9 cellular contexts compared by ENCODE assay signal in the genomic region with DNA sequence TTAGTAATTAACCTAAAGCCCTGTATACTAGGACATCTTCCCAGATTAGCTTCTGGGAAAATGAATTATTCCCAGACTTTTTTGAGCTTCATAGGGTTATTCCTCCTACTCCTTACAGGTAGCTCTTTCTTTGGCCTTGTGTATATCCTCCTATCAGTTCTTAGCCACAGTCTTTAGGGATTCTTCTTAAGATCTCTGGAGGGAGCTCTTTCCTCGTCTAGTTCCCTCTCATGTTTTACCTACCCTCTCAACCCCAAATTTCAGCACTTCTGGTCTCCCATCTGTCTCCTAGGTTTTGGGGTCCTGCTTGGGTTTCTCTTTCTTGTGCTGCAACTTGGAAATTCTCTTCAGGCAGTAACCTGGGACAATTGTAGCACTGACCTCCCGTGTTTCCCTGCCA. TPM values are rescaled to one million over a fixed set of nuclear protein-coding genes. Genes with fewer than 3 reads are reported as not detected.
DNase-seq lines count a peak whose midpoint lies in the region; ATAC-seq and TF ChIP-seq lines count a peak whose summit lies in the region.
"Had no signal": no experiment of that assay in that cellular context is flagged by ENCODE, and none has a peak within 500 bp of the region (broad histone marks: within the 10 kb centered on the region; RNA-seq: fewer than 3 reads in every experiment).

No MANE protein-coding gene starts in this region.

- intact Hi-C loops in mammary epithelial cell (cut with micrococcal nuclease) (no loop called here), MCF 10A (cut with micrococcal nuclease) (no loop called here), right cardiac atrium (cut with DNase I) (no loop called here)

- H3K9me3 Mint-ChIP-seq in MCF 10A (ENCODE audit: unreplicated experiment) = no peaks in the 10 kb centered on the region

- H3K4me2 ChIP-seq in mammary epithelial cell (ENCODE audit: insufficient read depth, low read depth, low read length) = no peak overlapping the region
- no peak overlapping the region for H3K4me2 ChIP-seq in SU-DHL-6 (ENCODE audit: low read depth, low read length, poor library complexity, severe bottlenecking)

- H4K20me1 ChIP-seq in mammary epithelial cell (ENCODE audit: insufficient read depth, low read length) (no peaks in the 10 kb centered on the region), SU-DHL-6 (ENCODE audit: low read depth, low read length) (no peaks in the 10 kb centered on the region; the same call in 1 of the 2 replicates)

- H3K36me3 ChIP-seq in mammary epithelial cell (ENCODE audit: insufficient read depth, low read length) (no peaks in the 10 kb centered on the region), SU-DHL-6 (ENCODE audit: low read length) (no peaks in the 10 kb centered on the region)

- no peaks in the 10 kb centered on the region for H3K27me3 Mint-ChIP-seq in MCF 10A (ENCODE audit: insufficient read depth, unreplicated experiment)

- no peak overlapping the region for H3K27ac Mint-ChIP-seq in MCF 10A (ENCODE audit: low read depth, unreplicated experiment)
- H3K27ac Mint-ChIP-seq: IgD-negative memory B cell had no signal

- in situ Hi-C loops in mammary epithelial cell (cut with MboI; ENCODE audit: low sequenced_read_pairs in 2 of 2) = no loop called here

- no peak overlapping the region for H3K27ac ChIP-seq in mammary epithelial cell (ENCODE audit: insufficient read depth, low read depth, low read length)
- no peak overlapping the region for H3K27ac ChIP-seq in SU-DHL-6 (ENCODE audit: low read depth, low read length)
- H3K27ac ChIP-seq in right cardiac atrium (ENCODE audit: low read length) = no peak overlapping the region

- H3K4me1 Mint-ChIP-seq in MCF 10A (ENCODE audit: insufficient read depth, unreplicated experiment) = peaks cover 5% of the 10 kb centered on the region
- H3K4me1 Mint-ChIP-seq: IgD-negative memory B cell had no signal

- H3K36me3 Mint-ChIP-seq in MCF 10A (ENCODE audit: insufficient read depth, unreplicated experiment) = peaks cover 6% of the 10 kb centered on the region
- H3K36me3 Mint-ChIP-seq: IgD-negative memory B cell had no signal

- no peaks in the 10 kb centered on the region for H3K9me2 ChIP-seq in SU-DHL-6 (replicated peaks; ENCODE audit: insufficient read depth, low read length)

- 31% methylated on average over 2 of the region's 2 CpGs for WGBS in mammary epithelial cell (ENCODE audit: low coverage, missing lambda C conversion rate)
- whole genome bisulfite sequencing in right cardiac atrium = 40% methylated on average over 2 of the region's 2 CpGs

- no peak overlapping the region for H2AFZ ChIP-seq in mammary epithelial cell (ENCODE audit: low read depth, low read length)
- H2AFZ ChIP-seq in SU-DHL-6 (ENCODE audit: low read depth, low read length, severe bottlenecking) = no peak overlapping the region

- H3K9ac ChIP-seq in mammary epithelial cell (ENCODE audit: insufficient read depth, low read length) = no peak overlapping the region
- no peak overlapping the region for H3K9ac ChIP-seq in SU-DHL-6 (ENCODE audit: low read length)

- H3K79me2 ChIP-seq in mammary epithelial cell (ENCODE audit: insufficient read depth, low read length) (no peaks in the 10 kb centered on the region), SU-DHL-6 (ENCODE audit: insufficient read depth, low read length) (no peaks in the 10 kb centered on the region)

- H3K27me3 ChIP-seq in mammary epithelial cell (ENCODE audit: insufficient read depth, low read length) (no peaks in the 10 kb centered on the region), SU-DHL-6 (ENCODE audit: low read length) (no peaks in the 10 kb centered on the region), right cardiac atrium (ENCODE audit: control insufficient read depth, insufficient read depth) (no peaks in the 10 kb centered on the region)

- peak; percentile 19 to 51 for TF ChIP-seq CTCF in mammary epithelial cell (conservative IDR thresholded peaks at IDR 0.05 in 1 of 2, IDR thresholded peaks at IDR 0.05 in 1 of 2; ENCODE audit: extremely low read depth in 1 of 2, insufficient read depth in 1 of 2, low read depth in 1 of 2, low read length in 2 of 2)
- no peak for TF ChIP-seq CTCF in MCF 10A (IDR thresholded peaks at IDR 0.05; ENCODE audit: unreplicated experiment)
- peak; percentile 55 for TF ChIP-seq CTCF in SU-DHL-6 (IDR thresholded peaks at IDR 0.05; ENCODE audit: insufficient read depth, low read length, poor library complexity, severe bottlenecking)

- dilution Hi-C loops in mammary epithelial cell (cut with HindIII; ENCODE audit: low sequenced_read_pairs) = no loop called here

- POLR2A ChIA-PET in MCF 10A (lab: Yijun Ruan, JAX) = no interaction called here

- CTCF ChIA-PET in mammary epithelial cell (lab: Charles Lee; ENCODE audit: low non-redundant PET) (interaction anchor here (0.5 to 0.6 kb wide), 4 partner anchors 146 to 646 kb away, joined by 3 to 5 read pairs (median 4); no protein-coding TSS in a partner anchor), MCF 10A (lab: Yijun Ruan, JAX) (interaction anchor here (0.6 to 0.7 kb wide), 4 partner anchors 9 to 645 kb away, joined by 3 read pairs; no protein-coding TSS in a partner anchor)

- ATAC-seq in HG03342 (IDR thresholded peaks at IDR 0.05; ENCODE audit: unreplicated experiment) (peak; percentile 66), right cardiac atrium (no peak), GM19467 (IDR thresholded peaks at IDR 0.05; ENCODE audit: unreplicated experiment) (no peak), HG03354 (IDR thresholded peaks at IDR 0.05; ENCODE audit: poor library complexity, severe bottlenecking, unreplicated experiment) (no peak)

- DNase-seq in mammary epithelial cell (no peak), MCF 10A (ENCODE audit: unreplicated experiment) (no peak), medulla oblongata (ENCODE audit: extremely low spot score) (no peak), right cardiac atrium (no peak)

- H3F3A ChIP-seq in SU-DHL-6 (ENCODE audit: insufficient read depth) = no peaks in the 10 kb centered on the region

- H3K4me3 ChIP-seq in mammary epithelial cell (replicated peaks in 1 of 3; ENCODE audit: insufficient read depth in 1 of 3, low read depth in 2 of 3, low read length in 3 of 3) (no peak overlapping the region), SU-DHL-6 (ENCODE audit: insufficient read depth, low read length, poor library complexity, severe bottlenecking) (no peak overlapping the region), right cardiac atrium (ENCODE audit: low read length) (no peak overlapping the region)

- BruUV-seq in mammary epithelial cell (replicated peaks; lab: Mats Ljungman, UMichigan) = no TSS peak
- no TSS peak for BruUV-seq in MCF 10A (replicated peaks; lab: Mats Ljungman, UMichigan)

- H3K4me1 ChIP-seq in mammary epithelial cell (ENCODE audit: insufficient read depth, low read length) (no peaks in the 10 kb centered on the region), right cardiac atrium (ENCODE audit: control insufficient read depth, insufficient read depth, low read length) (no peaks in the 10 kb centered on the region)

- H3K4me3 Mint-ChIP-seq in MCF 10A (ENCODE audit: unreplicated experiment) = no peak overlapping the region
- H3K4me3 Mint-ChIP-seq: IgD-negative memory B cell had no signal

- H3K9me3 ChIP-seq in mammary epithelial cell (replicated peaks; ENCODE audit: insufficient read depth, low read length) (no peaks in the 10 kb centered on the region), SU-DHL-6 (ENCODE audit: insufficient read depth, low read length) (no peaks in the 10 kb centered on the region), right cardiac atrium (ENCODE audit: control insufficient read depth, low read length) (no peaks in the 10 kb centered on the region)

RNA-seq across cellular contexts. Expression of a gene that starts 46.4 kb away (rescaled TPM):
- 10 to 100 TPM; 13.0 to 17.6 TPM for total RNA-seq in mammary epithelial cell
- polyA plus RNA-seq in mammary epithelial cell = 12.6 TPM
- 6.1 TPM for polyA minus RNA-seq in mammary epithelial cell
- total RNA-seq in MCF 10A (2022) = 22.0 and 27.4 TPM in 2 replicates
- total RNA-seq in right cardiac atrium = 10 to 100 TPM in 3 of 4 donors, 1 to 10 TPM in 1; 9.7 to 12.8 (median 10.2) TPM
- polyA plus RNA-seq in right cardiac atrium = 9.1 TPM
